15 cellular contexts compared by ENCODE assay signal in genomic region chr13:69947577-69947976, GRCh38.
DNase-seq lines count a peak whose midpoint lies in the region; ATAC-seq, FAIRE-seq and TF ChIP-seq lines count a peak whose summit lies in the region.
"Had no signal": no experiment of that assay in that cellular context is flagged by ENCODE, and none has a peak within 500 bp of the region (broad histone marks: within the 10 kb centered on the region; RNA-seq: fewer than 3 reads in every experiment).

No MANE protein-coding gene starts in this region.

- ATAC-seq in GM18508 (IDR thresholded peaks at IDR 0.05; ENCODE audit: insufficient read depth, unreplicated experiment) = peak; percentile 6
- peak; percentile 29 for ATAC-seq in GM21529 (IDR thresholded peaks at IDR 0.05; ENCODE audit: unreplicated experiment)
- ATAC-seq in HG03066 (IDR thresholded peaks at IDR 0.05; ENCODE audit: low read depth, unreplicated experiment) = peak; percentile 32
- ATAC-seq in psoas muscle = no peak
- no peak for ATAC-seq in esophagus mucosa
- ATAC-seq: T-cell had no signal

- 9 to 17% (median 13%) methylated on average over 2 of the region's 2 CpGs for WGBS in psoas muscle, 3 donors

- FAIRE-seq in RCC 7860 (lab: Jason Lieb, UNC) = peak; percentile 30

- H3K27me3 ChIP-seq in psoas muscle (ENCODE audit: insufficient read depth in 3 of 3, low read length in 2 of 3) = no peaks in the 10 kb centered on the region

- no peak for DNase-seq in RCC 7860 (ENCODE audit: low spot score)
- no peak for DNase-seq in psoas muscle
- DNase-seq in NK-92 (lab: John Stamatoyannopoulos, UW; ENCODE audit: unreplicated experiment) = no peak
- DNase-seq in stimulated activated CD4-positive, alpha-beta T cell treated with anti-CD3 and anti-CD28 coated beads, Interleukin-4, amount 100 ng/mL, for 24 hours = no peak
- DNase-seq: activated CD4-positive, alpha-beta T cell treated with anti-CD3 and anti-CD28 coated beads, Interleukin-2, amount 10 ng/mL, durations not matched to agents 7 days and 5 days; activated effector memory CD4-positive, alpha-beta T cell treated with Interleukin-2 at 50 U/mL for 16 hours; EL; KG1; PC-9; stimulated activated CD4-positive, alpha-beta T cell treated with anti-CD3 and anti-CD28 coated beads, Interleukin-12 subunit alpha, Interleukin-12 subunit beta, amount 100 ng/mL, for 4 hours; T-cell had no signal

- H3K27ac ChIP-seq in psoas muscle = no peak overlapping the region
- H3K27ac ChIP-seq: PC-9 had no signal

- no peaks in the 10 kb centered on the region for H3K36me3 ChIP-seq in psoas muscle (ENCODE audit: insufficient read depth in 1 of 2, low read depth in 1 of 2)

- H3K9me3 ChIP-seq in psoas muscle = no peaks in the 10 kb centered on the region

- TF ChIP-seq CTCF in psoas muscle (IDR thresholded peaks at IDR 0.05) = no peak

- H3K4me1 ChIP-seq in psoas muscle = no peaks in the 10 kb centered on the region

- intact Hi-C loops in psoas muscle (cut with DNase I) = no loop called here

- H3K4me3 ChIP-seq in psoas muscle = no peak overlapping the region
- H3K4me3 ChIP-seq: PC-9 had no signal

Comparison
In these comparisons a context has a peak if more than half of its experiments do, and no peak if none do; other contexts are left out.
1. ATAC-seq: peak in GM18508 (single experiment), GM21529 (single experiment) and HG03066 (single experiment); none in psoas muscle (0 of 4) and esophagus mucosa (single experiment).